Comparison of ENCODE assay signal across 13 cellular contexts in genomic region chr3:37183375-37183831, GRCh38. TPM values are rescaled to one million over a fixed set of nuclear protein-coding genes. Genes with fewer than 3 reads are reported as not detected.
A peak's percentile ranks its signal among the peaks of the same experiment; 100 is the strongest.
DNase-seq lines count a peak whose midpoint lies in the region; ATAC-seq and TF ChIP-seq lines count a peak whose summit lies in the region.
"Had no signal": no experiment of that assay in that cellular context is flagged by ENCODE, and none has a peak within 500 bp of the region (broad histone marks: within the 10 kb centered on the region; RNA-seq: fewer than 3 reads in every experiment).

No MANE protein-coding gene starts in this region.

- H3K27ac ChIP-seq in SJSA1 = peak overlapping the region; percentile 70

- TF ChIP-seq CTCF in fibroblast of mammary gland (conservative IDR thresholded peaks at IDR 0.05; ENCODE audit: control insufficient read depth, insufficient read depth, low read depth, low read length) = no peak

- DNase-seq in AG20443 (ENCODE audit: low spot score) (peak; percentile 52), SJSA1 (ENCODE audit: low read depth in 1 of 2, low spot score in 2 of 2) (peak; percentile 44 to 80), fibroblast of mammary gland (ENCODE audit: low read depth) (peak; percentile 97), putamen (ENCODE audit: low spot score) (peak; percentile 71), NCI-H1436 treated with DMSO at 0.1 percent for 48 hours (lab: John Stamatoyannopoulos, UW) (no peak), cerebellar cortex (ENCODE audit: low spot score) (no peak)
- DNase-seq: activated B cell treated with CpG ODN at 0.5 μM for 24 hours; central memory CD4-positive, alpha-beta T cell; DMS 273 treated with DMSO at 0.1 percent for 48 hours; naive B cell; NCI-H510A had no signal

- H3K9me3 ChIP-seq in SJSA1 (replicated peaks) = no peaks in the 10 kb centered on the region

- H3K27me3 ChIP-seq in SJSA1 (replicated peaks) = no peaks in the 10 kb centered on the region

- peaks cover 32% of the 10 kb centered on the region for H3K4me1 ChIP-seq in SJSA1 (replicated peaks)

- no peak overlapping the region for H3K4me3 ChIP-seq in SJSA1
- H3K4me3 ChIP-seq in fibroblast of mammary gland (ENCODE audit: control insufficient read depth, low read depth, low read length) = no peak overlapping the region

- ATAC-seq in GM18511 (IDR thresholded peaks at IDR 0.05; ENCODE audit: unreplicated experiment) (no peak), GM21786 (IDR thresholded peaks at IDR 0.05; ENCODE audit: unreplicated experiment) (no peak)

- peaks cover 14% of the 10 kb centered on the region for H3K36me3 ChIP-seq in SJSA1

RNA-seq across cellular contexts. Expression of gene LRRFIP2, which starts 9.0 kb away (rescaled TPM):
- total RNA-seq in SJSA1 (2014; rRNA removed; shearing (Covaris generic)) = 60.6 and 67.5 TPM in 2 replicates

RNA-seq across cellular contexts. Expression of gene GOLGA4, which starts 59.7 kb away (rescaled TPM):
- 45.3 and 51.5 TPM in 2 replicates for total RNA-seq in SJSA1 (2014; rRNA removed; shearing (Covaris generic))

Comparison
In these comparisons a context has a peak if more than half of its experiments do, and no peak if none do; other contexts are left out.
1. DNase-seq: peak in AG20443 (single experiment), SJSA1 (2 of 2), fibroblast of mammary gland (single experiment) and putamen (single experiment); none in NCI-H1436 treated with DMSO at 0.1 percent for 48 hours (single experiment) and cerebellar cortex (single experiment).